ENCODE assay signal across 1 cellular context in genomic region chr13:19984430-19985218, GRCh38.
TF ChIP-seq lines count a peak whose summit lies in the region.

No MANE protein-coding gene starts in this region.

TF ChIP-seq in K562, 482 proteins besides CTCF, POLR2A, EP300 and RAD21:
- TF ChIP-seq TEAD2 (tag; IDR thresholded peaks at IDR 0.05) (peak; percentile 83; the same call in 1 of the 2 replicates), ZBTB34 (CRISPR knock-in tag; IDR thresholded peaks at IDR 0.05) (no peak), TEAD4 (IDR thresholded peaks at IDR 0.05; ENCODE audit: low read length) (peak; percentile 74), TEAD4 (CRISPR knock-in tag; IDR thresholded peaks at IDR 0.05; ENCODE audit: borderline replicate concordance) (no peak), TEAD1 (CRISPR knock-in tag; IDR thresholded peaks at IDR 0.05) (peak; percentile 51 to 70; a peak in 2 of 4 replicates), ZNF592 (IDR thresholded peaks at IDR 0.05) (0 out of 2 replicates have a peak, but pooled peaks have one; percentile 17)
